Comparison of ENCODE assay signal across 8 cellular contexts in the genomic region with DNA sequence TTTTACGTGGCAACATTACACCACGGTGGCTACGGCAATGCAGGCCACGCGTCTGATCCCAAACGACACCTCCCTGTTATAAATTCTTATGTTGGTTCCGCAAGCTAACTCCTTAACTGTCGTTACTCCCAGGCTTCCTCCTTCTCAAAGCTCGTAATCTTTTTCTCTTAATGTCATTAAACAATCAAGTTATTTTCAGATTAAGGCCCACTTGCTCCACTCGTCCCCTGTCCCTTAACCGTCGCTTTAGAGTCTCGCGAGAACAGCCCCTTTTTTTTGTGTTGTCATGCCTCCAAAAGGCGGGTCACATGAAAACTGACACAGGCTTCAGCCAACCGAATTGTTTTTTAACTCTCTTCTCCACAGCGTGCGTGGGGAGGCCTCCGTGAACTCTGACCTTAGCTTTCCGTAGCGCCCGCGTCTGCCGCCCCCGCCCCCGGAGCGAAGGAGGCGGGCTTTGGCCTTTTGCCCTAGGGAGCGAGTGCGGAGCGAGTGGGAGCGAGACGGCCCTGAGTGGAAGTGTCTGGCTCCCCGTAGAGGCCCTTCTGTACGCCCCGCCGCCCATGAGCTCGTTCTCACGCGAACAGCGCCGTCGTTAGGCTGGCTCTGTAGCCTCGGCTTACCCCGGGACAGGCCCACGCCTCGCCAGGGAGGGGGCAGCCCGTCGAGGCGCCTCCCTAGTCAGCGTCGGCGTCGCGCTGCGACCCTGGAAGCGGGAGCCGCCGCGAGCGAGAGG.
DNase-seq lines count a peak whose midpoint lies in the region; ATAC-seq and TF ChIP-seq lines count a peak whose summit lies in the region.

A gene (plus strand): TSS at position 463 of the 736 bp plus-strand sequence. CDS start 360 bp downstream, outside the sequence.

- peak; percentile 67 for ATAC-seq in GM19043 (IDR thresholded peaks at IDR 0.05; ENCODE audit: low read depth, unreplicated experiment)
- ATAC-seq in HG03378 (IDR thresholded peaks at IDR 0.05; ENCODE audit: unreplicated experiment), result peak; percentile 85

- no peak; the same call in 1 of the 2 replicates for TF ChIP-seq CTCF in AG09319 (IDR thresholded peaks at IDR 0.05; ENCODE audit: low read depth, low read length)

- DNase-seq in AG09319 (ENCODE audit: extremely low read depth, low read depth) (peak; percentile 98), NCI-H446 treated with DMSO at 0.1 percent for 48 hours (lab: John Stamatoyannopoulos, UW) (peak; percentile 98), cerebellar nuclear complex (lab: John Stamatoyannopoulos, UW) (peak; percentile 95 to 100), islet precursor cell (peak; percentile 99)
- peak; percentile 93 for DNase-seq in activated CD4-positive, CD25-positive, alpha-beta regulatory T cell treated with anti-CD3 and anti-CD28 coated beads, Interleukin-2, amount 50 U/mL, for 72 hours
- peak; percentile 91 to 93 (median 93) for DNase-seq in stimulated activated CD4-positive, alpha-beta T cell treated with anti-CD3 and anti-CD28 coated beads, Interleukin-12 subunit alpha, Interleukin-12 subunit beta, amount 100 ng/mL, for 48 hours (ENCODE audit: low read depth in 2 of 3, low spot score in 1 of 3)

Comparison
In these comparisons a context has a peak if more than half of its experiments do, and no peak if none do; other contexts are left out.
1. Peak in every context shown above with its lines: DNase-seq and ATAC-seq.